In the genomic region with DNA sequence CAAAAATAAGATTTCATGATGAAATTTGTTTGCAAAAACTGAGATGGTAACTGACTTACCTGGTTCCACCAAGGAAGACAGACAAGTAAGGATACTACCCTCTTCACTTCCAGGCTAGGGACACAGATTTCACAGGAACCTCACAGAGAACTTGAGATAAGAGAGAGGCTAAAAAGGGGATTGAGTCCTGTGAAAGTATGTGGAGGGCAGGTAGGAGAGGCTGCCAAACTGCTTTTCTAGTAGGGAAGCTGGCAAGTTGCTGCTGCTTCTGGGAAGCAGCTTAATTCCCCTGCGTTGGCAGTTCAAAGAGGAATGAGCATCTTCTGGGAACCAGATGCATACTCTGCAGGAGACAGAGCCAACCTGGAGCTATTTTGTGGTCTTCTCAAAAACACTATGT, we compare ENCODE assay signal across 4 cellular contexts.
"Had no signal": no experiment of that assay in that cellular context is flagged by ENCODE, and none has a peak within 500 bp of the region (broad histone marks: within the 10 kb centered on the region; RNA-seq: fewer than 3 reads in every experiment).

No MANE protein-coding gene starts in this region.

- H3K27ac Mint-ChIP-seq: GM23338, H9 had no signal

- H3K4me2 ChIP-seq: GM23338 had no signal

- H3K4me1 Mint-ChIP-seq: GM23338 had no signal

- H3K4me3 ChIP-seq: GM23338 had no signal

- ATAC-seq: GM23338 had no signal

- H2AFZ ChIP-seq: GM23338 had no signal

- H3K4me3 Mint-ChIP-seq: GM23338, H9 had no signal

- DNase-seq: H9, HCEC 1CT, IMR-90 had no signal

- H3K9me3 Mint-ChIP-seq: H9 had no signal
